ENCODE assay signal across 17 cellular contexts in the genomic region with DNA sequence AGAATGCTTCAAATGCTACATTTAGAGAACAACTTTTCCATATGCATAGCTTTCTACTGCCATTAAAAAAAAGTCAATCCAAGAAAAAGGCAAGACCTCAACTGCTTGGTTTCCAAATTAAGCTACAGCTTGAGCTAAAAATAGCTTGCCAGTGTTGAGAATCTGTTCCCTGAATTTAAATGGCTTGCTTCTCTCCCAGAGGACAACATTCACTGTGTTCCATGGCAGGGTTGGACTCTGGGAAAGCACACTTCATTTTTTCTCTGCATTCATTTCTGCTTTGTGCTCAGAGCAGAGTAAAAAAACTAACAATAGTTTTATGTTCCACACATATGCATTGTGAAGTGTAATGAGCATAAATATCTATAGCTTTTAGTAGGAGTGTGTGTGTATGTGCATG. TPM values are rescaled to one million over a fixed set of nuclear protein-coding genes. Genes with fewer than 3 reads are reported as not detected.
A peak's percentile ranks its signal among the peaks of the same experiment; 100 is the strongest.
DNase-seq lines count a peak whose midpoint lies in the region; ATAC-seq lines count a peak whose summit lies in the region.
"Had no signal": no experiment of that assay in that cellular context is flagged by ENCODE, and none has a peak within 500 bp of the region (broad histone marks: within the 10 kb centered on the region; RNA-seq: fewer than 3 reads in every experiment).

No MANE protein-coding gene starts in this region.

- H3K27me3 ChIP-seq in Karpas-422 (ENCODE audit: low read length): 0 out of 2 replicates have a peak, but pooled peaks cover 3% of the 10 kb centered on the region
- H3K27me3 ChIP-seq: BE2C, SJSA1 had no signal

- H2AFZ ChIP-seq in Karpas-422 (ENCODE audit: low read length): no peak overlapping the region
- H2AFZ ChIP-seq: PC-9 had no signal

- no peak overlapping the region for H3K9ac ChIP-seq in Karpas-422 (ENCODE audit: low read length)

- H3K27ac ChIP-seq in Karpas-422 (ENCODE audit: low read length): no peak overlapping the region
- H3K27ac ChIP-seq: PC-9, SJSA1 had no signal

- ATAC-seq in GM21529 (IDR thresholded peaks at IDR 0.05; ENCODE audit: unreplicated experiment): no peak
- ATAC-seq: K562 had no signal

- H3K4me3 ChIP-seq in Karpas-422 (ENCODE audit: low read length): no peak overlapping the region
- H3K4me3 ChIP-seq: K562, PC-9, SJSA1 had no signal

- H3K79me2 ChIP-seq in Karpas-422 (ENCODE audit: low read length): no peaks in the 10 kb centered on the region

- no peak overlapping the region for H3K4me2 ChIP-seq in Karpas-422 (ENCODE audit: low read depth, low read length, poor library complexity, severe bottlenecking)
- H3K4me2 ChIP-seq: PC-9 had no signal

- no peaks in the 10 kb centered on the region for H3K9me3 ChIP-seq in Karpas-422 (ENCODE audit: low read length)
- H3K9me3 ChIP-seq: BE2C, SJSA1 had no signal

- no peaks in the 10 kb centered on the region for H3K4me1 ChIP-seq in Karpas-422 (ENCODE audit: low read length)
- H3K4me1 ChIP-seq: BE2C, SJSA1 had no signal

- no peaks in the 10 kb centered on the region for H4K20me1 ChIP-seq in Karpas-422 (ENCODE audit: insufficient read depth, low read depth, low read length)

- H3K9me2 ChIP-seq in Karpas-422 (replicated peaks; ENCODE audit: insufficient read depth, low read length): no peaks in the 10 kb centered on the region

- H3K36me3 ChIP-seq in Karpas-422 (ENCODE audit: insufficient read depth, low read length): no peaks in the 10 kb centered on the region
- H3K36me3 ChIP-seq: BE2C, SJSA1 had no signal

- DNase-seq in NCI-H2171 treated with DMSO at 0.1 percent for 48 hours (lab: John Stamatoyannopoulos, UW) (peak; percentile 14), cerebellar cortex (ENCODE audit: low spot score) (peak; percentile 10), midbrain (lab: John Stamatoyannopoulos, UW) (peak; percentile 29), putamen (ENCODE audit: low spot score) (peak; percentile 27), Karpas-422 (no peak), NCI-H1417 treated with DMSO at 0.1 percent for 48 hours (lab: John Stamatoyannopoulos, UW) (no peak)
- DNase-seq: BE2C; CD4-positive, alpha-beta T cell; DMS79 treated with DMSO at 0.1 percent for 48 hours; GOT3; NCI-H1436 treated with DMSO at 0.1 percent for 48 hours; NCI-H2029 treated with DMSO at 0.1 percent for 48 hours; NCI-H524; PC-9 had no signal

RNA-seq across cellular contexts. Expression of a gene that starts 50.3 kb away (rescaled TPM):
- total RNA-seq in Karpas-422 (2014; rRNA removed; shearing (Covaris generic); ENCODE audit: low replicate concordance): 50.9 and 68.6 TPM in 2 replicates

Comparison
In these comparisons a context has a peak if more than half of its experiments do, and no peak if none do; other contexts are left out.
1. DNase-seq: peak in NCI-H2171 treated with DMSO at 0.1 percent for 48 hours (single experiment), cerebellar cortex (single experiment), midbrain (single experiment) and putamen (single experiment); none in Karpas-422 (single experiment) and NCI-H1417 treated with DMSO at 0.1 percent for 48 hours (single experiment).